Comparison of ENCODE assay signal across 13 cellular contexts in the genomic region with DNA sequence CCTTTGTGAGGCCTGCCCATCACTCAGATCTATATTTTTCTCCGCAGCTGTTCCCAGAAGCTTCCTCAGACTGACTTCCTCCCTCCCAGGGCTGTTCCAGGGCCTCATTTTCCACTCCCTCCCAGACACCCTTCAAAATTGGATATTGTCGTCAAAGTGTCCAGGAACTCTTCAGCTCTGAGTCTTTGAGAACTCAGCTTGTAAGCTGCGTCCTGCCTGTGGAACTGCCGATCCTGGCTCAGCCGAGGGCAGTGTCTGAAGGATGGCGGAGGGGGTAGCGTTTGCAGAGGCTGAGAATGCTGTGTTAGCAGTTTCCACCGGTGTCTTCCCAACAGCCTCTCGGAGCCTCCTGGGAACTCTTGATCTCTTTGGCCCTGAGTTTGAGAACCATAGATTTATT. TPM values are rescaled to one million over a fixed set of nuclear protein-coding genes. Genes with fewer than 3 reads are reported as not detected.
DNase-seq lines count a peak whose midpoint lies in the region; ATAC-seq, FAIRE-seq and TF ChIP-seq lines count a peak whose summit lies in the region.
"Had no signal": no experiment of that assay in that cellular context is flagged by ENCODE, and none has a peak within 500 bp of the region (broad histone marks: within the 10 kb centered on the region; RNA-seq: fewer than 3 reads in every experiment).

No MANE protein-coding gene starts in this region.

- no peaks in the 10 kb centered on the region for H3K27me3 ChIP-seq in fibroblast of lung (ENCODE audit: control insufficient read depth, insufficient read depth, low read length)
- H3K27me3 ChIP-seq in neural progenitor cell, result no peaks in the 10 kb centered on the region
- no peaks in the 10 kb centered on the region for H3K27me3 ChIP-seq in colonic mucosa
- H3K27me3 ChIP-seq in small intestine (ENCODE audit: control insufficient read depth in 2 of 2, insufficient read depth in 2 of 2, low read length in 2 of 2), result no peaks in the 10 kb centered on the region

- H3K4me2 ChIP-seq in fibroblast of lung (ENCODE audit: extremely low read depth, insufficient read depth, low read length) (peak overlapping the region; percentile 48), neural progenitor cell (no peak overlapping the region)

- peaks cover 7% of the 10 kb centered on the region for H3K79me2 ChIP-seq in fibroblast of lung (ENCODE audit: control insufficient read depth, insufficient read depth, low read length)
- peaks cover 96% of the 10 kb centered on the region for H3K79me2 ChIP-seq in neural progenitor cell (ENCODE audit: low read depth)

- H3K27ac ChIP-seq in fibroblast of lung (ENCODE audit: insufficient read depth, low read length) (peak overlapping the region; percentile 45), neural progenitor cell (peak overlapping the region; percentile 53), colonic mucosa (no peak overlapping the region), small intestine (ENCODE audit: low read depth in 1 of 2, low read length in 1 of 2) (peak overlapping the region in 1 of 2 donors; percentile 30)
- H3K27ac ChIP-seq: C4-2B, SK-N-MC had no signal

- peaks cover 6% of the 10 kb centered on the region for H3F3A ChIP-seq in neural progenitor cell (ENCODE audit: low read depth)

- DNase-seq in AG08395 (ENCODE audit: low spot score), result peak; percentile 33
- no peak for DNase-seq in activated CD4-positive, alpha-beta memory T cell treated with anti-CD3 and anti-CD28 coated beads for 36 hours
- no peak for DNase-seq in fibroblast of lung (ENCODE audit: low read depth in 2 of 2)
- peak; percentile 31 for DNase-seq in neural progenitor cell (ENCODE audit: low spot score)
- DNase-seq in colonic mucosa, result no peak
- DNase-seq in small intestine, result no peak
- DNase-seq in SKM-1 treated with dmso at 0.1 percent for 144 hours (lab: John Stamatoyannopoulos, UW; ENCODE audit: unreplicated experiment), result no peak
- DNase-seq: NCI-H510A; stimulated activated naive CD4-positive, alpha-beta T cell treated with Interleukin-2 at 50 U/mL for 16 hours had no signal

- H3K4me1 ChIP-seq in fibroblast of lung (ENCODE audit: control insufficient read depth, extremely low read depth, insufficient read depth, low read length), result peaks cover 15% of the 10 kb centered on the region
- H3K4me1 ChIP-seq in neural progenitor cell, result peaks cover 31% of the 10 kb centered on the region
- no peaks in the 10 kb centered on the region for H3K4me1 ChIP-seq in colonic mucosa
- peaks cover 9 to 11% of the 10 kb centered on the region in 2 donors for H3K4me1 ChIP-seq in small intestine (ENCODE audit: control insufficient read depth in 2 of 2, insufficient read depth in 1 of 2, low read depth in 1 of 2, low read length in 1 of 2)

- CTCF ChIA-PET in activated CD4-positive, alpha-beta memory T cell treated with anti-CD3 and anti-CD28 coated beads for 36 hours (lab: Charles Lee), result interaction anchor here (0.6 to 1.2 kb wide), 3 partner anchors 11 to 240 kb away, joined by 3 to 4 read pairs (median 4); no protein-coding TSS in a partner anchor

- H4K20me1 ChIP-seq in fibroblast of lung (ENCODE audit: control insufficient read depth, extremely low read depth, insufficient read depth, low read length), result no peaks in the 10 kb centered on the region
- H4K20me1 ChIP-seq in neural progenitor cell (ENCODE audit: low read depth), result peaks cover 97% of the 10 kb centered on the region

- peak overlapping the region; percentile 88 for H3K27ac Mint-ChIP-seq in activated CD4-positive, alpha-beta memory T cell treated with anti-CD3 and anti-CD28 coated beads for 36 hours
- peak overlapping the region; percentile 97 for H3K27ac Mint-ChIP-seq in neural progenitor cell

- TF ChIP-seq CTCF in fibroblast of lung (conservative IDR thresholded peaks at IDR 0.05 in 1 of 2, IDR thresholded peaks at IDR 0.05 in 1 of 2; ENCODE audit: low read depth in 1 of 2, low read length in 2 of 2) (no peak), neural progenitor cell (IDR thresholded peaks at IDR 0.05) (no peak), colonic mucosa (IDR thresholded peaks at IDR 0.05) (no peak)

- no peaks in the 10 kb centered on the region for H3K27me3 Mint-ChIP-seq in activated CD4-positive, alpha-beta memory T cell treated with anti-CD3 and anti-CD28 coated beads for 36 hours
- peaks cover 5% of the 10 kb centered on the region for H3K27me3 Mint-ChIP-seq in neural progenitor cell (ENCODE audit: insufficient read depth, low read depth)

- intact Hi-C loops in activated CD4-positive, alpha-beta memory T cell treated with anti-CD3 and anti-CD28 coated beads for 36 hours (cut with micrococcal nuclease), result no loop called here
- intact Hi-C loops in colonic mucosa (cut with DNase I), result no loop called here

- H3K4me3 ChIP-seq in fibroblast of lung (replicated peaks in 1 of 4; ENCODE audit: control extremely low read depth in 1 of 4, insufficient read depth in 1 of 4, low read depth in 3 of 4, low read length in 4 of 4) (no peak overlapping the region), neural progenitor cell (no peak overlapping the region), colonic mucosa (no peak overlapping the region), small intestine (ENCODE audit: low read depth in 1 of 2, low read length in 2 of 2) (no peak overlapping the region)
- H3K4me3 ChIP-seq: SK-N-MC had no signal

- H2AFZ ChIP-seq in fibroblast of lung (ENCODE audit: low read length), result peak overlapping the region; percentile 55
- H2AFZ ChIP-seq in neural progenitor cell (replicated peaks), result no peak overlapping the region

- 56 to 75% (median 73%) methylated on average over 9 of the region's 9 CpGs for WGBS in small intestine, 3 donors

- peaks cover 91% of the 10 kb centered on the region for H3K4me1 Mint-ChIP-seq in activated CD4-positive, alpha-beta memory T cell treated with anti-CD3 and anti-CD28 coated beads for 36 hours (ENCODE audit: low read depth)
- H3K4me1 Mint-ChIP-seq in neural progenitor cell, result peaks cover 33% of the 10 kb centered on the region

- peaks cover 40% of the 10 kb centered on the region for H3K36me3 Mint-ChIP-seq in activated CD4-positive, alpha-beta memory T cell treated with anti-CD3 and anti-CD28 coated beads for 36 hours
- peaks cover 25% of the 10 kb centered on the region for H3K36me3 Mint-ChIP-seq in neural progenitor cell

- POLR2A ChIA-PET in activated CD4-positive, alpha-beta memory T cell treated with anti-CD3 and anti-CD28 coated beads for 36 hours (lab: Charles Lee), result interaction anchor here (0.8 to 1.9 kb wide), 5 partner anchors 10 to 121 kb away, joined by 3 to 6 read pairs (median 3); no protein-coding TSS in a partner anchor

- H3K9ac ChIP-seq in fibroblast of lung (ENCODE audit: insufficient read depth, low read length), result no peak overlapping the region
- H3K9ac ChIP-seq in neural progenitor cell, result no peak overlapping the region
- no peak overlapping the region for H3K9ac ChIP-seq in colonic mucosa (ENCODE audit: low read depth in 2 of 2, low read length in 2 of 2)

- H3K36me3 ChIP-seq in fibroblast of lung (ENCODE audit: control insufficient read depth, insufficient read depth, low read length) (no peaks in the 10 kb centered on the region), neural progenitor cell (no peaks in the 10 kb centered on the region), colonic mucosa (no peaks in the 10 kb centered on the region), small intestine (ENCODE audit: control insufficient read depth in 2 of 2, insufficient read depth in 2 of 2, low read length in 2 of 2) (peaks cover 1 to 2% of the 10 kb centered on the region in 2 donors)

- no peak for FAIRE-seq in small intestine (lab: Jason Lieb, UNC)
- FAIRE-seq: islet of Langerhans had no signal

- ATAC-seq in HG02840 (IDR thresholded peaks at IDR 0.05; ENCODE audit: low FRiP score, unreplicated experiment), result no peak

- H3K9me3 Mint-ChIP-seq in activated CD4-positive, alpha-beta memory T cell treated with anti-CD3 and anti-CD28 coated beads for 36 hours, result no peaks in the 10 kb centered on the region
- H3K9me3 Mint-ChIP-seq in neural progenitor cell, result peaks cover 5% of the 10 kb centered on the region

- H3K9me3 ChIP-seq in fibroblast of lung (ENCODE audit: control insufficient read depth, insufficient read depth, low read depth, low read length) (no peaks in the 10 kb centered on the region), neural progenitor cell (ENCODE audit: low read depth) (no peaks in the 10 kb centered on the region), colonic mucosa (no peaks in the 10 kb centered on the region), small intestine (ENCODE audit: control insufficient read depth, low read depth) (no peaks in the 10 kb centered on the region)

- H3K4me3 Mint-ChIP-seq in activated CD4-positive, alpha-beta memory T cell treated with anti-CD3 and anti-CD28 coated beads for 36 hours, result no peak overlapping the region
- no peak overlapping the region for H3K4me3 Mint-ChIP-seq in neural progenitor cell

RNA-seq across cellular contexts. Expression of gene NCK2, which starts 27.1 kb away (rescaled TPM):
- 10 to 100 TPM; 81.8 to 85.8 TPM for total RNA-seq in activated CD4-positive, alpha-beta memory T cell treated with anti-CD3 and anti-CD28 coated beads for 36 hours
- 25.4 and 30.8 TPM in 2 replicates for total RNA-seq in fibroblast of lung
- polyA plus RNA-seq in fibroblast of lung, result 20.3 and 51.3 TPM in 2 replicates
- polyA plus RNA-seq in fibroblast of lung (2012), result 17.1 and 39.3 TPM in 2 replicates
- polyA minus RNA-seq in fibroblast of lung (ENCODE audit: low replicate concordance), result 2.0 and 52.0 TPM in 2 replicates
- 26.2 and 32.8 TPM in 2 replicates for total RNA-seq in neural progenitor cell (ENCODE audit: low replicate concordance)
- total RNA-seq in colonic mucosa, result 10 to 100 TPM; 51.3 to 67.5 TPM
- 100 to 1,000 TPM in 2 of 3 donors, 10 to 100 TPM in 1; 59.6 to 124 (median 103) TPM for polyA plus RNA-seq in small intestine

Comparison
In these comparisons a context has a peak if more than half of its experiments do, and no peak if none do; other contexts are left out.
1. DNase-seq: peak in AG08395 (single experiment) and neural progenitor cell (single experiment); none in activated CD4-positive, alpha-beta memory T cell treated with anti-CD3 and anti-CD28 coated beads for 36 hours (single experiment), fibroblast of lung (0 of 2), colonic mucosa (single experiment), small intestine (single experiment) and SKM-1 treated with dmso at 0.1 percent for 144 hours (single experiment).